In the genomic region with DNA sequence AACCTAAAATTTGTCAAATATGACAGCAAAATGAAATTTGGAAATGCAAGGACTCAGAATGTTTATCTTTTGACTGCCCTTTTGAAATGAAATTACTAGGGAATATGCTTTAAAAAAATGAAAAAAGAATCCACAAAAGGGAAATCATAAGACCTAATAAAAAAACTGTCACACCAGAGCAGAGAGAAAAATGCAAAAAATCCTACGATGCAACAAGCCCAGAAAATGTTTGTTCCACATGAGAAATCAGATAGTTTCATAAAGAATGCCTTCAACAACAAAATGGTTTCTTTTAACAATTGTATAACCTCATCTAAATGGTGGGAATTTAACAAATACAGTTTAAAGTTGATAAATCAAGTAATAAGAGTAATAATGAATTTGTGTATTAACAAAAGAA, we compare ENCODE assay signal across 16 cellular contexts. TPM values are rescaled to one million over a fixed set of nuclear protein-coding genes. Genes with fewer than 3 reads are reported as not detected.
DNase-seq lines count a peak whose midpoint lies in the region; ATAC-seq and TF ChIP-seq lines count a peak whose summit lies in the region.
"Had no signal": no experiment of that assay in that cellular context is flagged by ENCODE, and none has a peak within 500 bp of the region (broad histone marks: within the 10 kb centered on the region; RNA-seq: fewer than 3 reads in every experiment).

No MANE protein-coding gene starts in this region.

- H3K4me3 ChIP-seq in breast epithelium (peak overlapping the region in 1 of 3 donors; percentile 13), mesenchymal stem cell (ENCODE audit: insufficient read depth in 1 of 2, low read depth in 1 of 2, low read length in 2 of 2) (no peak overlapping the region), suprapubic skin (no peak overlapping the region)
- H3K4me3 ChIP-seq: cardiac muscle cell had no signal

- peaks cover 57% of the 10 kb centered on the region for H3K36me3 Mint-ChIP-seq in activated CD4-positive, alpha-beta T cell treated with anti-CD3 and anti-CD28 coated beads, Interleukin-2, amount 10 ng/mL, durations not matched to agents 7 days and 5 days (ENCODE audit: low read depth)

- H3K4ac ChIP-seq in mesenchymal stem cell (ENCODE audit: low read depth in 1 of 2, low read length in 2 of 2): no peak overlapping the region

- no peaks in the 10 kb centered on the region for H3K9me3 ChIP-seq in breast epithelium
- no peaks in the 10 kb centered on the region for H3K9me3 ChIP-seq in mesenchymal stem cell (ENCODE audit: control insufficient read depth, low read length)
- H3K9me3 ChIP-seq in suprapubic skin: no peaks in the 10 kb centered on the region

- no peak overlapping the region for H2BK120ac ChIP-seq in mesenchymal stem cell (ENCODE audit: low read depth, low read length)

- no peak overlapping the region for H2BK5ac ChIP-seq in mesenchymal stem cell (ENCODE audit: low read depth, low read length, poor library complexity, severe bottlenecking)

- TF ChIP-seq POLR2A in breast epithelium (IDR thresholded peaks at IDR 0.05) (no peak), suprapubic skin (IDR thresholded peaks at IDR 0.05) (no peak)

- H3K4me1 Mint-ChIP-seq in activated CD4-positive, alpha-beta T cell treated with anti-CD3 and anti-CD28 coated beads, Interleukin-2, amount 10 ng/mL, durations not matched to agents 7 days and 5 days: peaks cover 83% of the 10 kb centered on the region

- H2AFZ ChIP-seq in mesenchymal stem cell (ENCODE audit: low read depth, low read length): no peak overlapping the region
- H2AFZ ChIP-seq: parathyroid adenoma had no signal

- peak overlapping the region; percentile 21 for H3K9ac ChIP-seq in mesenchymal stem cell (ENCODE audit: low read length)
- H3K9ac ChIP-seq: parathyroid adenoma had no signal

- ATAC-seq in GM19395 (IDR thresholded peaks at IDR 0.05; ENCODE audit: unreplicated experiment) (no peak), HG02870 (IDR thresholded peaks at IDR 0.05; ENCODE audit: unreplicated experiment) (no peak)

- no peaks in the 10 kb centered on the region for H3K9me3 Mint-ChIP-seq in activated CD4-positive, alpha-beta T cell treated with anti-CD3 and anti-CD28 coated beads, Interleukin-2, amount 10 ng/mL, durations not matched to agents 7 days and 5 days
- H3K9me3 Mint-ChIP-seq: T-helper 2 cell treated with Interferon-gamma antibody and Interleukin-4, amounts not matched to agents 5 μg/mL and 100 μg/mL, for 36 hours had no signal

- TF ChIP-seq CTCF in breast epithelium (IDR thresholded peaks at IDR 0.05) (no peak), suprapubic skin (IDR thresholded peaks at IDR 0.05) (no peak)

- H3K27me3 ChIP-seq in breast epithelium: no peaks in the 10 kb centered on the region
- no peaks in the 10 kb centered on the region for H3K27me3 ChIP-seq in mesenchymal stem cell (ENCODE audit: control insufficient read depth in 1 of 2, insufficient read depth in 1 of 2, low read length in 2 of 2)
- no peaks in the 10 kb centered on the region for H3K27me3 ChIP-seq in suprapubic skin
- H3K27me3 ChIP-seq: cardiac muscle cell had no signal

- H3K79me1 ChIP-seq in mesenchymal stem cell (replicated peaks; ENCODE audit: low read length, poor library complexity, severe bottlenecking): peaks cover 12% of the 10 kb centered on the region

- no peak for TF ChIP-seq EP300 in suprapubic skin (IDR thresholded peaks at IDR 0.05)

- H3K4me3 Mint-ChIP-seq in activated CD4-positive, alpha-beta T cell treated with anti-CD3 and anti-CD28 coated beads, Interleukin-2, amount 10 ng/mL, durations not matched to agents 7 days and 5 days: no peak overlapping the region
- H3K4me3 Mint-ChIP-seq: activated naive CD8-positive, alpha-beta T cell; T-helper 2 cell treated with Interferon-gamma antibody and Interleukin-4, amounts not matched to agents 5 μg/mL and 100 μg/mL, for 36 hours had no signal

- no peak overlapping the region for H2BK12ac ChIP-seq in mesenchymal stem cell (ENCODE audit: low read length in 2 of 2)

- H3K36me3 ChIP-seq in breast epithelium (no peaks in the 10 kb centered on the region), mesenchymal stem cell (ENCODE audit: control insufficient read depth in 1 of 2, insufficient read depth in 2 of 2, low read depth in 1 of 2, low read length in 2 of 2) (peaks cover 0 to 11% of the 10 kb centered on the region in 2 experiments), suprapubic skin (no peaks in the 10 kb centered on the region)
- H3K36me3 ChIP-seq: cardiac muscle cell had no signal

- no peak overlapping the region for H3K18ac ChIP-seq in mesenchymal stem cell (ENCODE audit: low read depth in 1 of 2, low read length in 2 of 2)

- DNase-seq in activated CD4-positive, alpha-beta T cell treated with anti-CD3 and anti-CD28 coated beads, Interleukin-2, amount 10 ng/mL, durations not matched to agents 7 days and 5 days: no peak
- DNase-seq in activated CD4-positive, alpha-beta T cell treated with anti-CD3 and anti-CD28 coated beads, Interleukin-2, amount 50 U/mL, for 4 hours: no peak
- DNase-seq in breast epithelium (ENCODE audit: low spot score in 2 of 2): no peak
- no peak for DNase-seq in mesenchymal stem cell
- no peak for DNase-seq in suprapubic skin (ENCODE audit: low spot score in 2 of 2)
- DNase-seq in SHP77 treated with DMSO at 0.1 percent for 48 hours (lab: John Stamatoyannopoulos, UW): no peak
- DNase-seq: activated CD4-positive, alpha-beta T cell treated with anti-CD3 and anti-CD28 coated beads for 1 hour; NCI-H1694 had no signal

- no peaks in the 10 kb centered on the region for H3K27me3 Mint-ChIP-seq in activated CD4-positive, alpha-beta T cell treated with anti-CD3 and anti-CD28 coated beads, Interleukin-2, amount 10 ng/mL, durations not matched to agents 7 days and 5 days
- H3K27me3 Mint-ChIP-seq: activated naive CD8-positive, alpha-beta T cell had no signal

- no peak overlapping the region for H3K4me2 ChIP-seq in mesenchymal stem cell (ENCODE audit: low read length, poor library complexity, severe bottlenecking)

- no peak overlapping the region for H4K8ac ChIP-seq in mesenchymal stem cell (ENCODE audit: low read length)

- intact Hi-C loops in breast epithelium (cut with DNase I; ENCODE audit: low total_unique reads): no loop called here

- H3K4me1 ChIP-seq in breast epithelium: peaks cover 0 to 14% of the 10 kb centered on the region in 2 donors
- H3K4me1 ChIP-seq in mesenchymal stem cell (ENCODE audit: control insufficient read depth, insufficient read depth, low read depth, low read length): no peaks in the 10 kb centered on the region
- peaks cover 73% of the 10 kb centered on the region for H3K4me1 ChIP-seq in suprapubic skin
- H3K4me1 ChIP-seq: parathyroid adenoma had no signal

- peak overlapping the region; percentile 16 to 84 for H3K27ac ChIP-seq in breast epithelium
- H3K27ac ChIP-seq in mesenchymal stem cell (ENCODE audit: low read length, poor library complexity, severe bottlenecking): no peak overlapping the region
- peak overlapping the region; percentile 78 for H3K27ac ChIP-seq in suprapubic skin
- H3K27ac ChIP-seq: 22Rv1, cardiac muscle cell, parathyroid adenoma had no signal

- H3K23ac ChIP-seq in mesenchymal stem cell (ENCODE audit: low read length in 2 of 2): no peak overlapping the region

- no peak overlapping the region for H4K91ac ChIP-seq in mesenchymal stem cell (ENCODE audit: low read length)

- no CpG with 5 or more reads among the region's 1 CpG for WGBS in mesenchymal stem cell
- 33% methylated on average over 1 of the region's 1 CpG for WGBS in suprapubic skin

- H2BK15ac ChIP-seq in mesenchymal stem cell (ENCODE audit: low read depth, poor library complexity, severe bottlenecking): no peak overlapping the region

- CTCF ChIA-PET in activated CD4-positive, alpha-beta T cell treated with anti-CD3 and anti-CD28 coated beads, Interleukin-2, amount 10 ng/mL, durations not matched to agents 7 days and 5 days (lab: Charles Lee): interaction anchor here (0.6 kb wide), 1 partner anchor 166 kb away, joined by 4 read pairs; no protein-coding TSS in a partner anchor

- peak overlapping the region; percentile 66 for H3K27ac Mint-ChIP-seq in activated CD4-positive, alpha-beta T cell treated with anti-CD3 and anti-CD28 coated beads, Interleukin-2, amount 10 ng/mL, durations not matched to agents 7 days and 5 days

- no peak overlapping the region for H3K14ac ChIP-seq in mesenchymal stem cell (ENCODE audit: low read length in 2 of 2)

- H2AK5ac ChIP-seq in mesenchymal stem cell (ENCODE audit: low read length, severe bottlenecking): no peak overlapping the region

- POLR2A ChIA-PET in activated CD4-positive, alpha-beta T cell treated with anti-CD3 and anti-CD28 coated beads, Interleukin-2, amount 10 ng/mL, durations not matched to agents 7 days and 5 days (lab: Charles Lee): no interaction called here

RNA-seq across cellular contexts. Expression of gene LPAR6, which starts 8.0 kb away (rescaled TPM):
- total RNA-seq in activated CD4-positive, alpha-beta T cell treated with anti-CD3 and anti-CD28 coated beads, Interleukin-2, amount 10 ng/mL, durations not matched to agents 7 days and 5 days: 10 to 100 TPM; 56.7 to 79.9 TPM
- total RNA-seq in breast epithelium (10 to 100 TPM; 23.7 to 44.2 (median 40.5) TPM), suprapubic skin (10 to 100 TPM; 13.3 to 41.4 (median 22.8) TPM)
- 7.6 TPM for polyA plus RNA-seq in mesenchymal stem cell (2013, experiment 1 of 2)
- 7.1 TPM for polyA plus RNA-seq in mesenchymal stem cell (2013, experiment 2 of 2)
- total RNA-seq: M059J had no signal
